In the genomic region with DNA sequence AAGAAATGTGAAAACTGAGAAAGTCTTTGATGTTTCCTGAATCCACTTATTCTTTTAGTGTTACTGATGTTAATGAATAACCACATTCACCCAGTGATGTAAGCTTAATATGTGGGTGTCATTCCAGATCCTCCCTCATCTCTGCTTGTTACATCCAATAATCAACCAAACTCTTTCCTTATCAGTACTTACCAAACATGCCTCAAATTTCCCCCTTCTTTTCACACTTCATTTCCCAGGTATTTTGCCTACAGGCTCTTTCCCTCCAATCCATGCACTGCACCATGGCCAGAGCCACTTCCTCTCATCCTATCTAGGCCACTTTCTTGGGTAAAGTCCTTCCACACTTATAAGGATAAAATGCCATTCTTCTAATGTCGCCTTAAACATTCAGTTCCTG, we compare ENCODE assay signal across 1 cellular context.
A peak's percentile ranks its signal among the peaks of the same experiment; 100 is the strongest.
TF ChIP-seq lines count a peak whose summit lies in the region.

No MANE protein-coding gene starts in this region.

TF ChIP-seq in A549, 52 proteins besides CTCF, POLR2A, EP300 and RAD21 (continued from another document):
- TF ChIP-seq, protein P1, sequence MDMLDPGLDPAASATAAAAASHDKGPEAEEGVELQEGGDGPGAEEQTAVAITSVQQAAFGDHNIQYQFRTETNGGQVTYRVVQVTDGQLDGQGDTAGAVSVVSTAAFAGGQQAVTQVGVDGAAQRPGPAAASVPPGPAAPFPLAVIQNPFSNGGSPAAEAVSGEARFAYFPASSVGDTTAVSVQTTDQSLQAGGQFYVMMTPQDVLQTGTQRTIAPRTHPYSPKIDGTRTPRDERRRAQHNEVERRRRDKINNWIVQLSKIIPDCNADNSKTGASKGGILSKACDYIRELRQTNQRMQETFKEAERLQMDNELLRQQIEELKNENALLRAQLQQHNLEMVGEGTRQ (IDR thresholded peaks at IDR 0.05): no peak
- TF ChIP-seq JUN (IDR thresholded peaks at IDR 0.05) (peak; percentile 59 to 60; a peak in 2 of 5 replicates), HEYL (CRISPR knock-in tag; IDR thresholded peaks at IDR 0.05) (no peak), ZNF302 (CRISPR knock-in tag; IDR thresholded peaks at IDR 0.05) (no peak), HOXB5 (CRISPR knock-in tag; IDR thresholded peaks at IDR 0.05) (no peak), FOXS1 (CRISPR knock-in tag; IDR thresholded peaks at IDR 0.05) (no peak), HOXA7 (CRISPR knock-in tag; IDR thresholded peaks at IDR 0.05) (no peak), GATA3 (IDR thresholded peaks at IDR 0.05; ENCODE audit: borderline replicate concordance) (peak; percentile 13; the same call in 1 of the 2 replicates), CHD4 (IDR thresholded peaks at IDR 0.05; ENCODE audit: borderline replicate concordance) (no peak), NR3C1 (IDR thresholded peaks at IDR 0.05) (no peak), JUNB (IDR thresholded peaks at IDR 0.05) (no peak), CEBPB (IDR thresholded peaks at IDR 0.05) (peak in 1 of 2 experiments; percentile 24; a peak in 1 of 4 replicates), MYC (IDR thresholded peaks at IDR 0.05; ENCODE audit: borderline replicate concordance, low read length) (no peak), ZC3H11A (IDR thresholded peaks at IDR 0.05) (no peak), ZFP36 (IDR thresholded peaks at IDR 0.05; ENCODE audit: borderline replicate concordance, partially characterized antibody) (no peak), KDM5A (IDR thresholded peaks at IDR 0.05) (no peak)
- TF ChIP-seq, protein P2, sequence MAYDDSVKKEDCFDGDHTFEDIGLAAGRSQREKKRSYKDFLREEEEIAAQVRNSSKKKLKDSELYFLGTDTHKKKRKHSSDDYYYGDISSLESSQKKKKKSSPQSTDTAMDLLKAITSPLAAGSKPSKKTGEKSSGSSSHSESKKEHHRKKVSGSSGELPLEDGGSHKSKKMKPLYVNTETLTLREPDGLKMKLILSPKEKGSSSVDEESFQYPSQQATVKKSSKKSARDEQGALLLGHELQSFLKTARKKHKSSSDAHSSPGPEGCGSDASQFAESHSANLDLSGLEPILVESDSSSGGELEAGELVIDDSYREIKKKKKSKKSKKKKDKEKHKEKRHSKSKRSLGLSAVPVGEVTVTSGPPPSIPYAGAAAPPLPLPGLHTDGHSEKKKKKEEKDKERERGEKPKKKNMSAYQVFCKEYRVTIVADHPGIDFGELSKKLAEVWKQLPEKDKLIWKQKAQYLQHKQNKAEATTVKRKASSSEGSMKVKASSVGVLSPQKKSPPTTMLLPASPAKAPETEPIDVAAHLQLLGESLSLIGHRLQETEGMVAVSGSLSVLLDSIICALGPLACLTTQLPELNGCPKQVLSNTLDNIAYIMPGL (CRISPR knock-in tag; IDR thresholded peaks at IDR 0.05; ENCODE audit: borderline replicate concordance): no peak
- TF ChIP-seq, protein P3, sequence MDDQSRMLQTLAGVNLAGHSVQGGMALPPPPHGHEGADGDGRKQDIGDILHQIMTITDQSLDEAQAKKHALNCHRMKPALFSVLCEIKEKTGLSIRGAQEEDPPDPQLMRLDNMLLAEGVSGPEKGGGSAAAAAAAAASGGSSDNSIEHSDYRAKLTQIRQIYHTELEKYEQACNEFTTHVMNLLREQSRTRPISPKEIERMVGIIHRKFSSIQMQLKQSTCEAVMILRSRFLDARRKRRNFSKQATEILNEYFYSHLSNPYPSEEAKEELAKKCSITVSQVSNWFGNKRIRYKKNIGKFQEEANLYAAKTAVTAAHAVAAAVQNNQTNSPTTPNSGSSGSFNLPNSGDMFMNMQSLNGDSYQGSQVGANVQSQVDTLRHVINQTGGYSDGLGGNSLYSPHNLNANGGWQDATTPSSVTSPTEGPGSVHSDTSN (IDR thresholded peaks at IDR 0.05): no peak
- TF ChIP-seq, protein P4, sequence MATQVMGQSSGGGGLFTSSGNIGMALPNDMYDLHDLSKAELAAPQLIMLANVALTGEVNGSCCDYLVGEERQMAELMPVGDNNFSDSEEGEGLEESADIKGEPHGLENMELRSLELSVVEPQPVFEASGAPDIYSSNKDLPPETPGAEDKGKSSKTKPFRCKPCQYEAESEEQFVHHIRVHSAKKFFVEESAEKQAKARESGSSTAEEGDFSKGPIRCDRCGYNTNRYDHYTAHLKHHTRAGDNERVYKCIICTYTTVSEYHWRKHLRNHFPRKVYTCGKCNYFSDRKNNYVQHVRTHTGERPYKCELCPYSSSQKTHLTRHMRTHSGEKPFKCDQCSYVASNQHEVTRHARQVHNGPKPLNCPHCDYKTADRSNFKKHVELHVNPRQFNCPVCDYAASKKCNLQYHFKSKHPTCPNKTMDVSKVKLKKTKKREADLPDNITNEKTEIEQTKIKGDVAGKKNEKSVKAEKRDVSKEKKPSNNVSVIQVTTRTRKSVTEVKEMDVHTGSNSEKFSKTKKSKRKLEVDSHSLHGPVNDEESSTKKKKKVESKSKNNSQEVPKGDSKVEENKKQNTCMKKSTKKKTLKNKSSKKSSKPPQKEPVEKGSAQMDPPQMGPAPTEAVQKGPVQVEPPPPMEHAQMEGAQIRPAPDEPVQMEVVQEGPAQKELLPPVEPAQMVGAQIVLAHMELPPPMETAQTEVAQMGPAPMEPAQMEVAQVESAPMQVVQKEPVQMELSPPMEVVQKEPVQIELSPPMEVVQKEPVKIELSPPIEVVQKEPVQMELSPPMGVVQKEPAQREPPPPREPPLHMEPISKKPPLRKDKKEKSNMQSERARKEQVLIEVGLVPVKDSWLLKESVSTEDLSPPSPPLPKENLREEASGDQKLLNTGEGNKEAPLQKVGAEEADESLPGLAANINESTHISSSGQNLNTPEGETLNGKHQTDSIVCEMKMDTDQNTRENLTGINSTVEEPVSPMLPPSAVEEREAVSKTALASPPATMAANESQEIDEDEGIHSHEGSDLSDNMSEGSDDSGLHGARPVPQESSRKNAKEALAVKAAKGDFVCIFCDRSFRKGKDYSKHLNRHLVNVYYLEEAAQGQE (IDR thresholded peaks at IDR 0.05): no peak
- TF ChIP-seq, protein P5, sequence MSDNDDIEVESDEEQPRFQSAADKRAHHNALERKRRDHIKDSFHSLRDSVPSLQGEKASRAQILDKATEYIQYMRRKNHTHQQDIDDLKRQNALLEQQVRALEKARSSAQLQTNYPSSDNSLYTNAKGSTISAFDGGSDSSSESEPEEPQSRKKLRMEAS (IDR thresholded peaks at IDR 0.05): no peak
